17 cellular contexts compared by ENCODE assay signal in genomic region chr20:42864116-42864515, GRCh38.
"Had no signal": no experiment of that assay in that cellular context is flagged by ENCODE, and none has a peak within 500 bp of the region (broad histone marks: within the 10 kb centered on the region; RNA-seq: fewer than 3 reads in every experiment).

No MANE protein-coding gene starts in this region.

- H3K9me2 ChIP-seq: SK-N-SH had no signal

- H3K4me2 ChIP-seq: SK-N-SH had no signal

- H3K9me3 ChIP-seq: MG63 had no signal

- H3K27ac ChIP-seq: HL-60 had no signal

- DNase-seq: KBM-7, MG63, NCI-H1092 treated with DMSO at 0.1 percent for 48 hours, NCI-H1436, NCI-H187, NCI-H2029, NCI-H2081 treated with DMSO at 0.1 percent for 48 hours, NCI-H2171, NCI-H345, NCI-H446 treated with DMSO at 0.1 percent for 48 hours, NCI-H510A treated with DMSO at 0.1 percent for 48 hours, NCI-H526, Right ventricle myocardium superior, RPMI8226, SK-N-SH, SW 1271 had no signal

- H3K4me3 ChIP-seq: MG63 had no signal

- H3K36me3 ChIP-seq: MG63 had no signal

- H3K27me3 ChIP-seq: MG63 had no signal

- H3K9ac ChIP-seq: SK-N-SH had no signal
